17 cellular contexts compared by ENCODE assay signal in genomic region chr7:50647286-50647980, GRCh38.
DNase-seq lines count a peak whose midpoint lies in the region; ATAC-seq and TF ChIP-seq lines count a peak whose summit lies in the region.
"Had no signal": no experiment of that assay in that cellular context is flagged by ENCODE, and none has a peak within 500 bp of the region (broad histone marks: within the 10 kb centered on the region; RNA-seq: fewer than 3 reads in every experiment).

No MANE protein-coding gene starts in this region.

- DNase-seq in activated CD8-positive, alpha-beta memory T cell treated with anti-CD3 and anti-CD28 coated beads for 24 hours = peak; percentile 26
- no peak for DNase-seq in activated CD8-positive, alpha-beta memory T cell treated with anti-CD3 and anti-CD28 coated beads, Interleukin-2, amount 10 ng/mL, durations not matched to agents 7 days and 5 days
- DNase-seq in ecto neural progenitor cell (ENCODE audit: low spot score) = peak; percentile 29
- peak; percentile 26 for DNase-seq in lung (ENCODE audit: low spot score)
- DNase-seq in posterior vena cava (ENCODE audit: low spot score) = peak; percentile 53
- DNase-seq: COR-L47, DND-41, GDM1, GM23248 had no signal

- no peaks in the 10 kb centered on the region for H3K36me3 ChIP-seq in lung (ENCODE audit: control insufficient read depth in 2 of 2, insufficient read depth in 2 of 2, low read length in 2 of 2)

- H3K9me3 ChIP-seq in lung (ENCODE audit: control insufficient read depth in 2 of 2, insufficient read depth in 1 of 2, low read length in 1 of 2) = no peaks in the 10 kb centered on the region

- WGBS in lung, 2 donors = 96 to 98% methylated on average over 10 of the region's 10 CpGs

- intact Hi-C loops in posterior vena cava (cut with DNase I) = no loop called here

- CTCF ChIA-PET in activated CD8-positive, alpha-beta memory T cell treated with anti-CD3 and anti-CD28 coated beads, Interleukin-2, amount 10 ng/mL, durations not matched to agents 7 days and 5 days (lab: Charles Lee) = interaction anchor here (1.2 to 2.4 kb wide), 3 partner anchors 9 to 51 kb away, joined by 3 to 13 read pairs (median 3); no protein-coding TSS in a partner anchor

- H3K27me3 ChIP-seq in lung (ENCODE audit: control insufficient read depth, insufficient read depth) = no peaks in the 10 kb centered on the region

- peaks cover 6% of the 10 kb centered on the region for H3K4me1 Mint-ChIP-seq in activated CD8-positive, alpha-beta memory T cell treated with anti-CD3 and anti-CD28 coated beads, Interleukin-2, amount 10 ng/mL, durations not matched to agents 7 days and 5 days
- H3K4me1 Mint-ChIP-seq: CD14-positive monocyte had no signal

- no peak overlapping the region for H3K4me3 ChIP-seq in lung
- H3K4me3 ChIP-seq: GM23248 had no signal

- no peak overlapping the region for H3K27ac ChIP-seq in lung (ENCODE audit: low read depth in 1 of 2, low read length in 1 of 2)
- H3K27ac ChIP-seq: 22Rv1, GM23248, HL-60 had no signal

- TF ChIP-seq CTCF in lung (IDR thresholded peaks at IDR 0.05; ENCODE audit: control extremely low read depth, extremely low read depth) = no peak

- H3K4me1 ChIP-seq in lung (ENCODE audit: control insufficient read depth in 2 of 2, insufficient read depth in 2 of 2, low read length in 2 of 2) = peaks cover 3% of the 10 kb centered on the region in 2 donors

- H3K27me3 Mint-ChIP-seq in activated CD8-positive, alpha-beta memory T cell treated with anti-CD3 and anti-CD28 coated beads, Interleukin-2, amount 10 ng/mL, durations not matched to agents 7 days and 5 days = peaks cover 4% of the 10 kb centered on the region

- no peak overlapping the region for H3K27ac Mint-ChIP-seq in activated CD8-positive, alpha-beta memory T cell treated with anti-CD3 and anti-CD28 coated beads, Interleukin-2, amount 10 ng/mL, durations not matched to agents 7 days and 5 days
- H3K27ac Mint-ChIP-seq: CD8-positive, alpha-beta T cell had no signal

- ATAC-seq in activated CD8-positive, alpha-beta memory T cell treated with anti-CD3 and anti-CD28 coated beads, Interleukin-2, amount 10 ng/mL, durations not matched to agents 7 days and 5 days = no peak
- ATAC-seq in lung (ENCODE audit: insufficient read depth, low FRiP score) (no peak), GM21717 (IDR thresholded peaks at IDR 0.05; ENCODE audit: unreplicated experiment) (no peak), GM21515 (IDR thresholded peaks at IDR 0.05; ENCODE audit: unreplicated experiment) (no peak), GM18511 (IDR thresholded peaks at IDR 0.05; ENCODE audit: unreplicated experiment) (no peak)
- ATAC-seq: CD8-positive, alpha-beta T cell; HCT116 had no signal

- H3K36me3 Mint-ChIP-seq in activated CD8-positive, alpha-beta memory T cell treated with anti-CD3 and anti-CD28 coated beads, Interleukin-2, amount 10 ng/mL, durations not matched to agents 7 days and 5 days = no peaks in the 10 kb centered on the region
- H3K36me3 Mint-ChIP-seq: CD8-positive, alpha-beta T cell had no signal

- H3K4me3 Mint-ChIP-seq in activated CD8-positive, alpha-beta memory T cell treated with anti-CD3 and anti-CD28 coated beads, Interleukin-2, amount 10 ng/mL, durations not matched to agents 7 days and 5 days = no peak overlapping the region
- H3K4me3 Mint-ChIP-seq: CD14-positive monocyte; CD8-positive, alpha-beta T cell had no signal

- no peaks in the 10 kb centered on the region for H3K9me3 Mint-ChIP-seq in activated CD8-positive, alpha-beta memory T cell treated with anti-CD3 and anti-CD28 coated beads, Interleukin-2, amount 10 ng/mL, durations not matched to agents 7 days and 5 days (ENCODE audit: low read depth)
- H3K9me3 Mint-ChIP-seq: CD14-positive monocyte; CD8-positive, alpha-beta T cell had no signal
